In the genomic region with DNA sequence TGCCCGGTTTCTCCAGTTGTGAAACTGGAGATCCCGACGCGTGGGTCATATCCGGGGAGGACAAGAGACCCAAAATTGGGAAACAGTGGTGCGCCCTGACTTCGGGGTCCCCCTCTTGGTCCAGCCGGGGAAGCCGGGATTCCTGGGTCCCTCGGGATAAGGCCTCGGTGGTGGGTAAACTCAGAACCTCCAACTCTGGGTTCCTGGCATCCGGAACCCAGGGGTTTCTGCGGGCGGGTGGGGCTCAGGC, we compare ENCODE assay signal across 1 cellular context.
A peak's percentile ranks its signal among the peaks of the same experiment; 100 is the strongest.
TF ChIP-seq lines count a peak whose summit lies in the region.

No MANE protein-coding gene starts in this region.

TF ChIP-seq in K562, 482 proteins besides CTCF, POLR2A, EP300 and RAD21:
- TF ChIP-seq HDAC2 (IDR thresholded peaks at IDR 0.05) (0 out of 2 replicates have a peak, but pooled peaks have one; percentile 6), MCM3 (IDR thresholded peaks at IDR 0.05) (no peak), HIVEP1 (CRISPR knock-in tag; IDR thresholded peaks at IDR 0.05) (no peak), MNT (conservative IDR thresholded peaks at IDR 0.05) (peak in 1 of 2 experiments; percentile 9; a peak in 1 of 4 replicates), ZNF134 (CRISPR knock-in tag; conservative IDR thresholded peaks at IDR 0.05) (no peak), ARID4B (CRISPR knock-in tag; IDR thresholded peaks at IDR 0.05) (0 out of 2 replicates have a peak, but pooled peaks have one; percentile 2), ZNF12 (CRISPR knock-in tag; IDR thresholded peaks at IDR 0.05) (0 out of 2 replicates have a peak, but pooled peaks have one; percentile 25), EGR1 (conservative IDR thresholded peaks at IDR 0.05) (no peak; the same call in 1 of the 2 replicates), CEBPG (CRISPR knock-in tag; IDR thresholded peaks at IDR 0.05) (no peak), CEBPG (tag; conservative IDR thresholded peaks at IDR 0.05 in 1 of 2, IDR thresholded peaks at IDR 0.05 in 1 of 2) (0 out of 4 replicates have a peak, but pooled peaks of 1 of the 2 experiments have one; percentile 19), ZSCAN29 (IDR thresholded peaks at IDR 0.05) (0 out of 2 replicates have a peak, but pooled peaks have one; percentile 1), TRIM24 (IDR thresholded peaks at IDR 0.05) (no peak), SIX5 (IDR thresholded peaks at IDR 0.05; ENCODE audit: borderline replicate concordance in 1 of 2, insufficient read depth in 1 of 2, low read depth in 1 of 2, low read length in 2 of 2) (0 out of 4 replicates have a peak, but pooled peaks of 1 of the 2 experiments have one; percentile 6), MLX (CRISPR knock-in tag; conservative IDR thresholded peaks at IDR 0.05) (no peak), ETV5 (CRISPR knock-in tag; IDR thresholded peaks at IDR 0.05; ENCODE audit: low read depth) (0 out of 2 replicates have a peak, but pooled peaks have one; percentile 11), RBBP5 (IDR thresholded peaks at IDR 0.05; ENCODE audit: borderline replicate concordance, insufficient read depth, low read length, poor library complexity, severe bottlenecking) (peak; percentile 12), HNRNPK (IDR thresholded peaks at IDR 0.05; ENCODE audit: low read depth, low read length, poor library complexity, severe bottlenecking) (no peak), HEY1 (CRISPR knock-in tag; IDR thresholded peaks at IDR 0.05; ENCODE audit: borderline replicate concordance) (no peak)
- TF ChIP-seq, protein P1, sequence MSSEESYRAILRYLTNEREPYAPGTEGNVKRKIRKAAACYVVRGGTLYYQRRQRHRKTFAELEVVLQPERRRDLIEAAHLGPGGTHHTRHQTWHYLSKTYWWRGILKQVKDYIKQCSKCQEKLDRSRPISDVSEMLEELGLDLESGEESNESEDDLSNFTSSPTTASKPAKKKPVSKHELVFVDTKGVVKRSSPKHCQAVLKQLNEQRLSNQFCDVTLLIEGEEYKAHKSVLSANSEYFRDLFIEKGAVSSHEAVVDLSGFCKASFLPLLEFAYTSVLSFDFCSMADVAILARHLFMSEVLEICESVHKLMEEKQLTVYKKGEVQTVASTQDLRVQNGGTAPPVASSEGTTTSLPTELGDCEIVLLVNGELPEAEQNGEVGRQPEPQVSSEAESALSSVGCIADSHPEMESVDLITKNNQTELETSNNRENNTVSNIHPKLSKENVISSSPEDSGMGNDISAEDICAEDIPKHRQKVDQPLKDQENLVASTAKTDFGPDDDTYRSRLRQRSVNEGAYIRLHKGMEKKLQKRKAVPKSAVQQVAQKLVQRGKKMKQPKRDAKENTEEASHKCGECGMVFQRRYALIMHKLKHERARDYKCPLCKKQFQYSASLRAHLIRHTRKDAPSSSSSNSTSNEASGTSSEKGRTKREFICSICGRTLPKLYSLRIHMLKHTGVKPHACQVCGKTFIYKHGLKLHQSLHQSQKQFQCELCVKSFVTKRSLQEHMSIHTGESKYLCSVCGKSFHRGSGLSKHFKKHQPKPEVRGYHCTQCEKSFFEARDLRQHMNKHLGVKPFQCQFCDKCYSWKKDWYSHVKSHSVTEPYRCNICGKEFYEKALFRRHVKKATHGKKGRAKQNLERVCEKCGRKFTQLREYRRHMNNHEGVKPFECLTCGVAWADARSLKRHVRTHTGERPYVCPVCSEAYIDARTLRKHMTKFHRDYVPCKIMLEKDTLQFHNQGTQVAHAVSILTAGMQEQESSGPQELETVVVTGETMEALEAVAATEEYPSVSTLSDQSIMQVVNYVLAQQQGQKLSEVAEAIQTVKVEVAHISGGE (CRISPR knock-in tag; IDR thresholded peaks at IDR 0.05) = peak in 1 of 3 experiments; percentile 16; a peak in 1 of 6 replicates
- TF ChIP-seq, protein P2, sequence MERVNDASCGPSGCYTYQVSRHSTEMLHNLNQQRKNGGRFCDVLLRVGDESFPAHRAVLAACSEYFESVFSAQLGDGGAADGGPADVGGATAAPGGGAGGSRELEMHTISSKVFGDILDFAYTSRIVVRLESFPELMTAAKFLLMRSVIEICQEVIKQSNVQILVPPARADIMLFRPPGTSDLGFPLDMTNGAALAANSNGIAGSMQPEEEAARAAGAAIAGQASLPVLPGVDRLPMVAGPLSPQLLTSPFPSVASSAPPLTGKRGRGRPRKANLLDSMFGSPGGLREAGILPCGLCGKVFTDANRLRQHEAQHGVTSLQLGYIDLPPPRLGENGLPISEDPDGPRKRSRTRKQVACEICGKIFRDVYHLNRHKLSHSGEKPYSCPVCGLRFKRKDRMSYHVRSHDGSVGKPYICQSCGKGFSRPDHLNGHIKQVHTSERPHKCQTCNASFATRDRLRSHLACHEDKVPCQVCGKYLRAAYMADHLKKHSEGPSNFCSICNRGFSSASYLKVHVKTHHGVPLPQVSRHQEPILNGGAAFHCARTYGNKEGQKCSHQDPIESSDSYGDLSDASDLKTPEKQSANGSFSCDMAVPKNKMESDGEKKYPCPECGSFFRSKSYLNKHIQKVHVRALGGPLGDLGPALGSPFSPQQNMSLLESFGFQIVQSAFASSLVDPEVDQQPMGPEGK (CRISPR knock-in tag; IDR thresholded peaks at IDR 0.05; ENCODE audit: borderline replicate concordance) = no peak
- TF ChIP-seq, protein P3, sequence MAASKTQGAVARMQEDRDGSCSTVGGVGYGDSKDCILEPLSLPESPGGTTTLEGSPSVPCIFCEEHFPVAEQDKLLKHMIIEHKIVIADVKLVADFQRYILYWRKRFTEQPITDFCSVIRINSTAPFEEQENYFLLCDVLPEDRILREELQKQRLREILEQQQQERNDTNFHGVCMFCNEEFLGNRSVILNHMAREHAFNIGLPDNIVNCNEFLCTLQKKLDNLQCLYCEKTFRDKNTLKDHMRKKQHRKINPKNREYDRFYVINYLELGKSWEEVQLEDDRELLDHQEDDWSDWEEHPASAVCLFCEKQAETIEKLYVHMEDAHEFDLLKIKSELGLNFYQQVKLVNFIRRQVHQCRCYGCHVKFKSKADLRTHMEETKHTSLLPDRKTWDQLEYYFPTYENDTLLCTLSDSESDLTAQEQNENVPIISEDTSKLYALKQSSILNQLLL (CRISPR knock-in tag; IDR thresholded peaks at IDR 0.05; ENCODE audit: borderline replicate concordance) = no peak
- TF ChIP-seq, protein P4, sequence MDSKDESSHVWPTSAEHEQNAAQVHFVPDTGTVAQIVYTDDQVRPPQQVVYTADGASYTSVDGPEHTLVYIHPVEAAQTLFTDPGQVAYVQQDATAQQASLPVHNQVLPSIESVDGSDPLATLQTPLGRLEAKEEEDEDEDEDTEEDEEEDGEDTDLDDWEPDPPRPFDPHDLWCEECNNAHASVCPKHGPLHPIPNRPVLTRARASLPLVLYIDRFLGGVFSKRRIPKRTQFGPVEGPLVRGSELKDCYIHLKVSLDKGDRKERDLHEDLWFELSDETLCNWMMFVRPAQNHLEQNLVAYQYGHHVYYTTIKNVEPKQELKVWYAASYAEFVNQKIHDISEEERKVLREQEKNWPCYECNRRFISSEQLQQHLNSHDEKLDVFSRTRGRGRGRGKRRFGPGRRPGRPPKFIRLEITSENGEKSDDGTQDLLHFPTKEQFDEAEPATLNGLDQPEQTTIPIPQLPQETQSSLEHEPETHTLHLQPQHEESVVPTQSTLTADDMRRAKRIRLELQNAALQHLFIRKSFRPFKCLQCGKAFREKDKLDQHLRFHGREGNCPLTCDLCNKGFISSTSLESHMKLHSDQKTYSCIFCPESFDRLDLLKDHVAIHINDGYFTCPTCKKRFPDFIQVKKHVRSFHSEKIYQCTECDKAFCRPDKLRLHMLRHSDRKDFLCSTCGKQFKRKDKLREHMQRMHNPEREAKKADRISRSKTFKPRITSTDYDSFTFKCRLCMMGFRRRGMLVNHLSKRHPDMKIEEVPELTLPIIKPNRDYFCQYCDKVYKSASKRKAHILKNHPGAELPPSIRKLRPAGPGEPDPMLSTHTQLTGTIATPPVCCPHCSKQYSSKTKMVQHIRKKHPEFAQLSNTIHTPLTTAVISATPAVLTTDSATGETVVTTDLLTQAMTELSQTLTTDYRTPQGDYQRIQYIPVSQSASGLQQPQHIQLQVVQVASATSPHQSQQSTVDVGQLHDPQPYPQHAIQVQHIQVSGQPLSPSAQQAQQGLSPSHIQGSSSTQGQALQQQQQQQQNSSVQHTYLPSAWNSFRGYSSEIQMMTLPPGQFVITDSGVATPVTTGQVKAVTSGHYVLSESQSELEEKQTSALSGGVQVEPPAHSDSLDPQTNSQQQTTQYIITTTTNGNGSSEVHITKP (IDR thresholded peaks at IDR 0.05; ENCODE audit: partially characterized antibody) = peak; percentile 4
